ENCODE assay signal across 8 cellular contexts in the genomic region with DNA sequence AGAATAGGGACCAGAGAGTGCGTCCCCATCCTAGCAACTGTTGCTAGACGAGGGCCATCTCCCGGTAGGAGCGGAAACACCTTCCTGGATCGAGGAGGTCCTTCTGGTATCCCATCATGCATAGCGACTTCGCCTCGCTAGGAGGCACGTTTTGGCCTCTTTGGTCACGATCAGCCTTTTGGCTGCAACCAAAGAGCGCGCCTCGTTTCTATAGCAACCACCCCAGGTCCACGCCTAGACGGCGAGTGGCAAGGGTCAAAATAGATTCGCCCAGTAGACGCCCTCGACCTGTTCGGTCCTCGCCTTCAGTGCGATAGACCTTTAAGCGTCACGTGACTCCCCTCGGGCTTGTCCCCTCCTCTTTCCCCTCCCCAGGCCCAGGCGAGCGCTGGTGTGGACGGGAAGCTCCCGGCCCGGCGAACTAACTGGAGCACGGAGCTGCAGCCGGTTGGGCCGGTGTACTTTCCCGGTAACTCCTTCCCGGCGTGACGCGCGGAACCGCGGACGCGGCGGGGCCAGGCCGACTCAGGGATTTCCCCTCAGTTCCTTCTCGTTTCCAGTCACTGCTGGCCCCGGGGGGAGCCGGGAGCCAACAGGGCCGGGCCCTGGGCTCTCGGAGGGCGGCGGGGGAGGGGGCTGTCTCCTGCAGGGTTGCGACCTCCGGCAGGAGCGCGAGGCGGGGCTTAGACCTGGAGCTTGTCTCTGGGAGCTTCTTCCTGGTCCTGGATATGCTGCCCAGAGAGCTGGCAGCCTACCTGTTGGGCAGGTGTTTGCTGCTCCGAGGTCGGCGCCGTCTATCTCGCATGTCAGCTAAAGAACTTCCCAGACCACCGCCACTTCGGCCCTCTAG. TPM values are rescaled to one million over a fixed set of nuclear protein-coding genes. Genes with fewer than 3 reads are reported as not detected.
DNase-seq lines count a peak whose midpoint lies in the region; ATAC-seq and TF ChIP-seq lines count a peak whose summit lies in the region.

TSS of gene DNAJC16 (plus strand) at position 359 of the 850 bp plus-strand sequence. CDS start 2,258 bp downstream, outside the sequence.

- H3K4me3 ChIP-seq in liver (ENCODE audit: low read depth in 1 of 3, low read length in 3 of 3), result peak within 1 kb of the TSS; percentile 67 to 85 (median 73)

- TF ChIP-seq CTCF in C4-2B (conservative IDR thresholded peaks at IDR 0.05), result no peak; the same call in 1 of the 2 replicates
- TF ChIP-seq CTCF in liver (IDR thresholded peaks at IDR 0.05; ENCODE audit: low read depth, low read length, missing input control), result no peak

- H3K27ac ChIP-seq in C4-2B (peak within 1 kb of the TSS; percentile 84), liver (ENCODE audit: low read depth in 1 of 2, low read length in 2 of 2) (peak within 1 kb of the TSS; percentile 95 to 97)

- no peaks in the 10 kb centered on the region for H3K9me3 ChIP-seq in liver (ENCODE audit: control insufficient read depth in 4 of 4, low read length in 3 of 4)

- under 1% methylated on average over 65 of the region's 65 CpGs for WGBS in liver

- TF ChIP-seq RAD21 in liver (IDR thresholded peaks at IDR 0.05), result peak; percentile 45 to 59

- peaks cover 0 to 4% (median 3%) of the 10 kb centered on the region in 4 donors for H3K36me3 ChIP-seq in liver (ENCODE audit: control insufficient read depth in 4 of 4, insufficient read depth in 3 of 4, low read depth in 1 of 4, low read length in 3 of 4)

- peaks cover 3 to 35% (median 24%) of the 10 kb centered on the region in 4 donors for H3K4me1 ChIP-seq in liver (ENCODE audit: control insufficient read depth in 4 of 4, insufficient read depth in 4 of 4, low read length in 3 of 4)

- H3K27me3 ChIP-seq in liver (ENCODE audit: control insufficient read depth in 4 of 4, insufficient read depth in 4 of 4, low read length in 3 of 4), result no peaks in the 10 kb centered on the region

- peak; percentile 95 for DNase-seq in NCI-H748 treated with DMSO at 0.1 percent for 48 hours (lab: John Stamatoyannopoulos, UW)
- DNase-seq in activated CD4-positive, alpha-beta T cell treated with anti-CD3 and anti-CD28 coated beads, Interleukin-2, amount 50 U/mL, for 4 hours, result peak; percentile 94 to 95
- peak; percentile 100 for DNase-seq in dermis microvascular lymphatic vessel endothelial cell (ENCODE audit: low read depth in 2 of 2)
- peak; percentile 89 to 97 for DNase-seq in stimulated activated CD4-positive, alpha-beta T cell treated with anti-CD3 and anti-CD28 coated beads, Interleukin-4, amount 100 ng/mL, for 4 hours

- ATAC-seq in GM19351 (IDR thresholded peaks at IDR 0.05; ENCODE audit: unreplicated experiment), result peak; percentile 51
- ATAC-seq in HG03558 (IDR thresholded peaks at IDR 0.05; ENCODE audit: extremely low read depth, unreplicated experiment), result peak; percentile 63

- peak within 1 kb of the TSS; percentile 73 to 79 for H3K9ac ChIP-seq in liver (ENCODE audit: low read depth in 1 of 2, low read length in 2 of 2)

TF ChIP-seq in liver, 16 proteins besides CTCF, POLR2A, EP300 and RAD21:
- TF ChIP-seq TAF1 (conservative IDR thresholded peaks at IDR 0.05), result peak; percentile 61
- TF ChIP-seq GABPA (IDR thresholded peaks at IDR 0.05 in 1 of 2, conservative IDR thresholded peaks at IDR 0.05 in 1 of 2), result peak; percentile 30 to 84
- peak; percentile 70 to 81 for TF ChIP-seq HNF4A (conservative IDR thresholded peaks at IDR 0.05)
- TF ChIP-seq, protein P1, sequence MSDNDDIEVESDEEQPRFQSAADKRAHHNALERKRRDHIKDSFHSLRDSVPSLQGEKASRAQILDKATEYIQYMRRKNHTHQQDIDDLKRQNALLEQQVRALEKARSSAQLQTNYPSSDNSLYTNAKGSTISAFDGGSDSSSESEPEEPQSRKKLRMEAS (IDR thresholded peaks at IDR 0.05), result peak; percentile 99
- peak; percentile 14 to 69 for TF ChIP-seq JUND (IDR thresholded peaks at IDR 0.05)
- TF ChIP-seq HNF4G (IDR thresholded peaks at IDR 0.05), result no peak
- peak; percentile 87 for TF ChIP-seq SP1 (IDR thresholded peaks at IDR 0.05)
- peak; percentile 87 to 90 for TF ChIP-seq RXRA (IDR thresholded peaks at IDR 0.05)
- peak; percentile 62 for TF ChIP-seq FOXA2 (IDR thresholded peaks at IDR 0.05)
- TF ChIP-seq, protein P2, sequence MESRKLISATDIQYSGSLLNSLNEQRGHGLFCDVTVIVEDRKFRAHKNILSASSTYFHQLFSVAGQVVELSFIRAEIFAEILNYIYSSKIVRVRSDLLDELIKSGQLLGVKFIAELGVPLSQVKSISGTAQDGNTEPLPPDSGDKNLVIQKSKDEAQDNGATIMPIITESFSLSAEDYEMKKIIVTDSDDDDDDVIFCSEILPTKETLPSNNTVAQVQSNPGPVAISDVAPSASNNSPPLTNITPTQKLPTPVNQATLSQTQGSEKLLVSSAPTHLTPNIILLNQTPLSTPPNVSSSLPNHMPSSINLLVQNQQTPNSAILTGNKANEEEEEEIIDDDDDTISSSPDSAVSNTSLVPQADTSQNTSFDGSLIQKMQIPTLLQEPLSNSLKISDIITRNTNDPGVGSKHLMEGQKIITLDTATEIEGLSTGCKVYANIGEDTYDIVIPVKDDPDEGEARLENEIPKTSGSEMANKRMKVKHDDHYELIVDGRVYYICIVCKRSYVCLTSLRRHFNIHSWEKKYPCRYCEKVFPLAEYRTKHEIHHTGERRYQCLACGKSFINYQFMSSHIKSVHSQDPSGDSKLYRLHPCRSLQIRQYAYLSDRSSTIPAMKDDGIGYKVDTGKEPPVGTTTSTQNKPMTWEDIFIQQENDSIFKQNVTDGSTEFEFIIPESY (IDR thresholded peaks at IDR 0.05), result peak; percentile 97
- TF ChIP-seq NR2F2 (IDR thresholded peaks at IDR 0.05), result peak; percentile 96
- TF ChIP-seq, protein P3, sequence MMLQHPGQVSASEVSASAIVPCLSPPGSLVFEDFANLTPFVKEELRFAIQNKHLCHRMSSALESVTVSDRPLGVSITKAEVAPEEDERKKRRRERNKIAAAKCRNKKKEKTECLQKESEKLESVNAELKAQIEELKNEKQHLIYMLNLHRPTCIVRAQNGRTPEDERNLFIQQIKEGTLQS (IDR thresholded peaks at IDR 0.05), result peak; percentile 76
- TF ChIP-seq EGR1 (IDR thresholded peaks at IDR 0.05; ENCODE audit: low read depth in 2 of 2), result peak; percentile 35 to 90
- peak; percentile 83 for TF ChIP-seq FOXA1 (IDR thresholded peaks at IDR 0.05)
- TF ChIP-seq, protein P4, sequence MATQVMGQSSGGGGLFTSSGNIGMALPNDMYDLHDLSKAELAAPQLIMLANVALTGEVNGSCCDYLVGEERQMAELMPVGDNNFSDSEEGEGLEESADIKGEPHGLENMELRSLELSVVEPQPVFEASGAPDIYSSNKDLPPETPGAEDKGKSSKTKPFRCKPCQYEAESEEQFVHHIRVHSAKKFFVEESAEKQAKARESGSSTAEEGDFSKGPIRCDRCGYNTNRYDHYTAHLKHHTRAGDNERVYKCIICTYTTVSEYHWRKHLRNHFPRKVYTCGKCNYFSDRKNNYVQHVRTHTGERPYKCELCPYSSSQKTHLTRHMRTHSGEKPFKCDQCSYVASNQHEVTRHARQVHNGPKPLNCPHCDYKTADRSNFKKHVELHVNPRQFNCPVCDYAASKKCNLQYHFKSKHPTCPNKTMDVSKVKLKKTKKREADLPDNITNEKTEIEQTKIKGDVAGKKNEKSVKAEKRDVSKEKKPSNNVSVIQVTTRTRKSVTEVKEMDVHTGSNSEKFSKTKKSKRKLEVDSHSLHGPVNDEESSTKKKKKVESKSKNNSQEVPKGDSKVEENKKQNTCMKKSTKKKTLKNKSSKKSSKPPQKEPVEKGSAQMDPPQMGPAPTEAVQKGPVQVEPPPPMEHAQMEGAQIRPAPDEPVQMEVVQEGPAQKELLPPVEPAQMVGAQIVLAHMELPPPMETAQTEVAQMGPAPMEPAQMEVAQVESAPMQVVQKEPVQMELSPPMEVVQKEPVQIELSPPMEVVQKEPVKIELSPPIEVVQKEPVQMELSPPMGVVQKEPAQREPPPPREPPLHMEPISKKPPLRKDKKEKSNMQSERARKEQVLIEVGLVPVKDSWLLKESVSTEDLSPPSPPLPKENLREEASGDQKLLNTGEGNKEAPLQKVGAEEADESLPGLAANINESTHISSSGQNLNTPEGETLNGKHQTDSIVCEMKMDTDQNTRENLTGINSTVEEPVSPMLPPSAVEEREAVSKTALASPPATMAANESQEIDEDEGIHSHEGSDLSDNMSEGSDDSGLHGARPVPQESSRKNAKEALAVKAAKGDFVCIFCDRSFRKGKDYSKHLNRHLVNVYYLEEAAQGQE (IDR thresholded peaks at IDR 0.05), result peak; percentile 85
- TF ChIP-seq YY1 (IDR thresholded peaks at IDR 0.05), result peak; percentile 91

RNA-seq across cellular contexts. Expression of gene DNAJC16, which starts in this region (rescaled TPM):
- total RNA-seq in dermis microvascular lymphatic vessel endothelial cell (9.1 and 11.8 TPM in 2 replicates), liver (10 to 100 TPM in 1 of 2 donors, 1 to 10 TPM in 1; 9.2 to 13.1 TPM)
- polyA plus RNA-seq in liver, result 10 to 100 TPM in 1 of 2 donors, 1 to 10 TPM in 1; 3.3 to 14.2 TPM

Comparison
In these comparisons a context has a peak if more than half of its experiments do, and no peak if none do; other contexts are left out.
1. Peak in every context shown above with its lines: DNase-seq, ATAC-seq, H3K4me3 ChIP-seq and H3K27ac ChIP-seq.